ENCODE assay signal across 23 cellular contexts in genomic region chr17:61487668-61488595, GRCh38. TPM values are rescaled to one million over a fixed set of nuclear protein-coding genes. Genes with fewer than 3 reads are reported as not detected.
"Had no signal": no experiment of that assay in that cellular context is flagged by ENCODE, and none has a peak within 500 bp of the region (broad histone marks: within the 10 kb centered on the region; RNA-seq: fewer than 3 reads in every experiment).

No MANE protein-coding gene starts in this region.

- H3K4me3 ChIP-seq: adrenal gland, thyroid gland, vagina had no signal

- H3K4me1 ChIP-seq: adrenal gland, foreskin keratinocyte, parathyroid adenoma had no signal

- H3K9me3 ChIP-seq: adrenal gland, thyroid gland, vagina had no signal

- H3K36me3 Mint-ChIP-seq: activated naive CD4-positive, alpha-beta T cell treated with anti-CD3 and anti-CD28 coated beads, Interleukin-2, amount 50 U/mL, for 72 hours; memory B cell; naive thymus-derived CD8-positive, alpha-beta T cell had no signal

- H3K27me3 ChIP-seq: adrenal gland, foreskin keratinocyte, thyroid gland, vagina had no signal

- DNase-seq: activated CD4-positive, alpha-beta T cell treated with anti-CD3 and anti-CD28 coated beads, Interleukin-2, amount 10 ng/mL, durations not matched to agents 24 days and 14 days; activated CD8-positive, alpha-beta T cell treated with anti-CD3 and anti-CD28 coated beads for 36 hours; activated gamma-delta T cell treated with Interleukin-2 at 50 U/mL for 16 hours; activated T-cell treated with anti-CD3 and anti-CD28 coated beads, Interleukin-2, amount 50 U/mL, for 72 hours; adrenal gland; foreskin keratinocyte; hypothalamus; left ventricle myocardium superior; naive thymus-derived CD8-positive, alpha-beta T cell; stimulated activated CD4-positive, alpha-beta T cell treated with anti-CD3 and anti-CD28 coated beads, Interleukin-12 subunit alpha, Interleukin-12 subunit beta, amount 100 ng/mL, for 4 hours; stimulated activated CD4-positive, alpha-beta T cell treated with anti-CD3 and anti-CD28 coated beads, Interleukin-1b, Interleukin-23, amount 100 ng/mL, for 48 hours; stimulated activated CD8-positive, alpha-beta memory T cell treated with anti-CD3 and anti-CD28 coated beads, Interleukin-4, amount 100 ng/mL, for 48 hours; stimulated activated naive CD4-positive, alpha-beta T cell; thyroid gland had no signal

- H3K36me3 ChIP-seq: adrenal gland, thyroid gland, vagina had no signal

- H3K27ac Mint-ChIP-seq: activated CD4-positive, alpha-beta T cell treated with anti-CD3 and anti-CD28 coated beads, Interleukin-2, amount 10 ng/mL, durations not matched to agents 24 days and 14 days; activated CD8-positive, alpha-beta T cell treated with anti-CD3 and anti-CD28 coated beads for 36 hours; activated naive CD4-positive, alpha-beta T cell treated with anti-CD3 and anti-CD28 coated beads, Interleukin-2, amount 50 U/mL, for 72 hours; activated T-cell treated with anti-CD3 and anti-CD28 coated beads, Interleukin-2, amount 50 U/mL, for 72 hours; dendritic cell treated with granulocyte-macrophage colony-stimulating factor and Interleukin-4, amounts not matched to agents 40 ng/mL and 50 ng/mL, for 4 days; memory B cell; naive thymus-derived CD8-positive, alpha-beta T cell; T-helper 1 cell treated with Interleukin-12 subunit alpha and Interleukin-12 subunit beta and Interleukin-4 antibody, amounts not matched to agents 30 μg/mL and 1 μg/mL, for 36 hours had no signal

- H3K27ac ChIP-seq: adrenal gland, foreskin keratinocyte, parathyroid adenoma, thyroid gland, vagina had no signal

- H3K9me3 Mint-ChIP-seq: activated CD4-positive, alpha-beta T cell treated with anti-CD3 and anti-CD28 coated beads, Interleukin-2, amount 10 ng/mL, durations not matched to agents 24 days and 14 days; activated CD8-positive, alpha-beta T cell treated with anti-CD3 and anti-CD28 coated beads for 36 hours; activated naive CD4-positive, alpha-beta T cell treated with anti-CD3 and anti-CD28 coated beads, Interleukin-2, amount 50 U/mL, for 72 hours; activated T-cell treated with anti-CD3 and anti-CD28 coated beads, Interleukin-2, amount 50 U/mL, for 72 hours; dendritic cell treated with granulocyte-macrophage colony-stimulating factor and Interleukin-4, amounts not matched to agents 40 ng/mL and 50 ng/mL, for 4 days; memory B cell; naive thymus-derived CD8-positive, alpha-beta T cell; T-helper 1 cell treated with Interleukin-12 subunit alpha and Interleukin-12 subunit beta and Interleukin-4 antibody, amounts not matched to agents 30 μg/mL and 1 μg/mL, for 36 hours had no signal

- ATAC-seq: activated CD8-positive, alpha-beta T cell treated with anti-CD3 and anti-CD28 coated beads for 36 hours; activated naive CD4-positive, alpha-beta T cell treated with anti-CD3 and anti-CD28 coated beads, Interleukin-2, amount 50 U/mL, for 72 hours; activated T-cell treated with anti-CD3 and anti-CD28 coated beads, Interleukin-2, amount 50 U/mL, for 72 hours; foreskin keratinocyte; left ventricle myocardium superior; naive thymus-derived CD8-positive, alpha-beta T cell had no signal

- H3K27me3 Mint-ChIP-seq: activated CD8-positive, alpha-beta T cell treated with anti-CD3 and anti-CD28 coated beads for 36 hours; memory B cell had no signal

- H3K4me1 Mint-ChIP-seq: activated CD4-positive, alpha-beta T cell treated with anti-CD3 and anti-CD28 coated beads, Interleukin-2, amount 10 ng/mL, durations not matched to agents 24 days and 14 days; memory B cell; naive thymus-derived CD8-positive, alpha-beta T cell had no signal

- H3K4me3 Mint-ChIP-seq: activated CD4-positive, alpha-beta T cell treated with anti-CD3 and anti-CD28 coated beads, Interleukin-2, amount 10 ng/mL, durations not matched to agents 24 days and 14 days; activated CD8-positive, alpha-beta T cell treated with anti-CD3 and anti-CD28 coated beads for 36 hours; activated T-cell treated with anti-CD3 and anti-CD28 coated beads, Interleukin-2, amount 50 U/mL, for 72 hours; dendritic cell treated with granulocyte-macrophage colony-stimulating factor and Interleukin-4, amounts not matched to agents 40 ng/mL and 50 ng/mL, for 4 days; memory B cell; naive thymus-derived CD8-positive, alpha-beta T cell; T-helper 1 cell treated with Interleukin-12 subunit alpha and Interleukin-12 subunit beta and Interleukin-4 antibody, amounts not matched to agents 30 μg/mL and 1 μg/mL, for 36 hours had no signal

RNA-seq across cellular contexts. Expression of gene TBX4, which starts 35.7 kb away (rescaled TPM):
- total RNA-seq: activated CD4-positive, alpha-beta T cell treated with anti-CD3 and anti-CD28 coated beads, Interleukin-2, amount 10 ng/mL, durations not matched to agents 24 days and 14 days; activated CD8-positive, alpha-beta T cell treated with anti-CD3 and anti-CD28 coated beads for 36 hours; activated naive CD4-positive, alpha-beta T cell treated with anti-CD3 and anti-CD28 coated beads, Interleukin-2, amount 50 U/mL, for 72 hours; activated T-cell treated with anti-CD3 and anti-CD28 coated beads, Interleukin-2, amount 50 U/mL, for 72 hours; chondrocyte; epithelial cell of proximal tubule; foreskin keratinocyte; kidney epithelial cell; left ventricle myocardium superior; naive thymus-derived CD8-positive, alpha-beta T cell; vagina had no signal
- polyA plus RNA-seq: naive thymus-derived CD8-positive, alpha-beta T cell had no signal
